In genomic region chr20:9617940-9618339, GRCh38 we compare ENCODE assay signal across 8 cellular contexts.
A peak's percentile ranks its signal among the peaks of the same experiment; 100 is the strongest.
DNase-seq lines count a peak whose midpoint lies in the region; ATAC-seq, FAIRE-seq and TF ChIP-seq lines count a peak whose summit lies in the region.

No MANE protein-coding gene starts in this region.

- peak; percentile 98 for TF ChIP-seq CTCF in A549 (IDR thresholded peaks at IDR 0.05)
- peak; percentile 22 for TF ChIP-seq CTCF in HFF-Myc (IDR thresholded peaks at IDR 0.05; ENCODE audit: low read depth, low read length, missing control alignments)
- TF ChIP-seq CTCF in mammary epithelial cell (conservative IDR thresholded peaks at IDR 0.05 in 1 of 2, IDR thresholded peaks at IDR 0.05 in 1 of 2; ENCODE audit: extremely low read depth in 1 of 2, insufficient read depth in 1 of 2, low read depth in 1 of 2, low read length in 2 of 2), result peak; percentile 47 to 74
- TF ChIP-seq CTCF in neural cell (IDR thresholded peaks at IDR 0.05; ENCODE audit: poor library complexity, severe bottlenecking), result peak; percentile 73

- in situ Hi-C loops in mammary epithelial cell (cut with MboI; ENCODE audit: low sequenced_read_pairs in 2 of 2), result loop anchor here in 1 of 2 donors (25.0 kb wide), 1 partner anchor 294 kb away; no protein-coding TSS in a partner anchor

- peak; percentile 100 for FAIRE-seq in A549 (lab: Jason Lieb, UNC)

- H3K27ac ChIP-seq in A549 (peak overlapping the region; percentile 31 to 71; a peak in 4 of 6 replicates), mammary epithelial cell (ENCODE audit: insufficient read depth, low read depth, low read length) (no peak overlapping the region), neural cell (ENCODE audit: low read length) (no peak overlapping the region)

- BruUV-seq in mammary epithelial cell (replicated peaks; lab: Mats Ljungman, UMichigan), result no TSS peak

- TF ChIP-seq EP300 in A549 (IDR thresholded peaks at IDR 0.05) (no peak), neural cell (conservative IDR thresholded peaks at IDR 0.05; ENCODE audit: poor library complexity, severe bottlenecking) (no peak)

- no peak overlapping the region for H3K9ac ChIP-seq in mammary epithelial cell (ENCODE audit: insufficient read depth, low read length)
- no peak overlapping the region for H3K9ac ChIP-seq in neural cell (ENCODE audit: low read length)

- H3K27me3 ChIP-seq in mammary epithelial cell (ENCODE audit: insufficient read depth, low read length) (peaks cover 2% of the 10 kb centered on the region), neural cell (ENCODE audit: insufficient read depth, low read depth, low read length) (no peaks in the 10 kb centered on the region)

- H2AFZ ChIP-seq in mammary epithelial cell (ENCODE audit: low read depth, low read length) (no peak overlapping the region), neural cell (ENCODE audit: low read depth, low read length) (no peak overlapping the region)

- no peak overlapping the region for H3K27ac Mint-ChIP-seq in stimulated activated naive B cell treated with anti-CD40 and anti-IgM and Interleukin-4, amounts not matched to agents 10 μg/mL and 1 μg/mL and 100 μg/mL, for 72 hours

- CTCF ChIA-PET in A549 (lab: Yijun Ruan, JAX), result interaction anchor here (0.6 to 8.1 kb wide), 120 partner anchors 9 to 1971 kb away, joined by 3 to 104 read pairs (median 5); partner anchors contain the start of genes MKKS and SLX4IP
- CTCF ChIA-PET in mammary epithelial cell (lab: Charles Lee; ENCODE audit: low non-redundant PET), result interaction anchor here (0.5 to 1.0 kb wide), 5 partner anchors 327 to 1422 kb away, joined by 3 to 7 read pairs (median 4); no protein-coding TSS in a partner anchor

- H3K4me3 ChIP-seq in A549, result peak overlapping the region; percentile 39
- no peak overlapping the region for H3K4me3 ChIP-seq in HFF-Myc (replicated peaks; ENCODE audit: low read depth, low read length)
- no peak overlapping the region for H3K4me3 ChIP-seq in mammary epithelial cell (replicated peaks in 1 of 3; ENCODE audit: insufficient read depth in 1 of 3, low read depth in 2 of 3, low read length in 3 of 3)
- H3K4me3 ChIP-seq in neural cell (ENCODE audit: low read length), result no peak overlapping the region

- ATAC-seq in A549 (peak; percentile 92 to 93), HG03439 (IDR thresholded peaks at IDR 0.05; ENCODE audit: unreplicated experiment) (no peak), GM19397 (IDR thresholded peaks at IDR 0.05; ENCODE audit: unreplicated experiment) (no peak)
- ATAC-seq in stimulated activated naive B cell treated with anti-CD40 and anti-IgM and Interleukin-4, amounts not matched to agents 10 μg/mL and 1 μg/mL and 100 μg/mL, for 72 hours (replicated peaks), result no peak

- peaks cover 32 to 43% of the 10 kb centered on the region in 2 donors for H3K27me3 Mint-ChIP-seq in stimulated activated naive B cell treated with anti-CD40 and anti-IgM and Interleukin-4, amounts not matched to agents 10 μg/mL and 1 μg/mL and 100 μg/mL, for 72 hours

- dilution Hi-C loops in mammary epithelial cell (cut with HindIII; ENCODE audit: low sequenced_read_pairs), result loop anchor here (25.0 kb wide), 1 partner anchor 206 kb away; no protein-coding TSS in a partner anchor

- no peak for TF ChIP-seq POLR2A in A549 (IDR thresholded peaks at IDR 0.05; ENCODE audit: low read length)

- 2% methylated on average over 5 of the region's 5 CpGs for WGBS in A549 (ENCODE audit: missing lambda C conversion rate)
- 58% methylated on average over 5 of the region's 5 CpGs for WGBS in mammary epithelial cell (ENCODE audit: low coverage, missing lambda C conversion rate)

- H3K36me3 ChIP-seq in mammary epithelial cell (ENCODE audit: insufficient read depth, low read length), result no peaks in the 10 kb centered on the region
- no peaks in the 10 kb centered on the region for H3K36me3 ChIP-seq in neural cell (ENCODE audit: insufficient read depth, low read length)

- no peaks in the 10 kb centered on the region for H4K20me1 ChIP-seq in mammary epithelial cell (ENCODE audit: insufficient read depth, low read length)
- H4K20me1 ChIP-seq in neural cell (ENCODE audit: insufficient read depth), result no peaks in the 10 kb centered on the region

- H3K4me1 Mint-ChIP-seq in stimulated activated naive B cell treated with anti-CD40 and anti-IgM and Interleukin-4, amounts not matched to agents 10 μg/mL and 1 μg/mL and 100 μg/mL, for 72 hours, result peaks cover 8 to 26% of the 10 kb centered on the region in 2 donors

- H3K4me3 Mint-ChIP-seq in stimulated activated naive B cell treated with anti-CD40 and anti-IgM and Interleukin-4, amounts not matched to agents 10 μg/mL and 1 μg/mL and 100 μg/mL, for 72 hours, result no peak overlapping the region

- intact Hi-C loops in mammary epithelial cell (cut with micrococcal nuclease), result loop anchor here (1.0 to 5.0 kb wide), 8 partner anchors 266 to 1654 kb away; no protein-coding TSS in a partner anchor

- H3K4me1 ChIP-seq in A549 (no peaks in the 10 kb centered on the region), mammary epithelial cell (ENCODE audit: insufficient read depth, low read length) (no peaks in the 10 kb centered on the region)

- TF ChIP-seq RAD21 in A549 (conservative IDR thresholded peaks at IDR 0.05 in 1 of 2, IDR thresholded peaks at IDR 0.05 in 1 of 2) (peak; percentile 98), neural cell (conservative IDR thresholded peaks at IDR 0.05) (peak; percentile 80)

- POLR2A ChIA-PET in A549 (lab: Yijun Ruan, JAX), result interaction anchor here (0.5 to 1.1 kb wide), 7 partner anchors 266 to 1649 kb away, joined by 3 to 6 read pairs (median 3); partner anchors contain the start of genes MKKS and SLX4IP

- H3K9me2 ChIP-seq in neural cell (ENCODE audit: insufficient read depth, low read length), result no peaks in the 10 kb centered on the region

- H3K36me3 Mint-ChIP-seq in stimulated activated naive B cell treated with anti-CD40 and anti-IgM and Interleukin-4, amounts not matched to agents 10 μg/mL and 1 μg/mL and 100 μg/mL, for 72 hours, result no peaks in the 10 kb centered on the region

- H3K9me3 ChIP-seq in A549 (0 out of 3 replicates have a peak, but pooled peaks cover 7% of the 10 kb centered on the region), mammary epithelial cell (replicated peaks; ENCODE audit: insufficient read depth, low read length) (no peaks in the 10 kb centered on the region), neural cell (ENCODE audit: low read length) (peaks cover 3% of the 10 kb centered on the region)

- H3K9me3 Mint-ChIP-seq in stimulated activated naive B cell treated with anti-CD40 and anti-IgM and Interleukin-4, amounts not matched to agents 10 μg/mL and 1 μg/mL and 100 μg/mL, for 72 hours, result peaks cover 3 to 11% of the 10 kb centered on the region in 2 donors

- peak overlapping the region; percentile 82 for H3K4me2 ChIP-seq in A549
- H3K4me2 ChIP-seq in mammary epithelial cell (ENCODE audit: insufficient read depth, low read depth, low read length), result no peak overlapping the region
- H3K4me2 ChIP-seq in neural cell (ENCODE audit: low read length), result no peak overlapping the region

- DNase-seq in A549 (ENCODE audit: low read depth in 1 of 2, low spot score in 1 of 2) (peak; percentile 69 to 89), HFF-Myc (ENCODE audit: extremely low read depth, low read depth) (no peak), NCI-H524 treated with DMSO at 0.1 percent for 48 hours (lab: John Stamatoyannopoulos, UW) (peak; percentile 39), mammary epithelial cell (peak; percentile 25)
- no peak for DNase-seq in stimulated activated naive B cell treated with anti-CD40 and anti-IgM and Interleukin-4, amounts not matched to agents 10 μg/mL and 1 μg/mL and 100 μg/mL, for 72 hours

- no peaks in the 10 kb centered on the region for H3K79me2 ChIP-seq in mammary epithelial cell (ENCODE audit: insufficient read depth, low read length)
- H3K79me2 ChIP-seq in neural cell (replicated peaks; ENCODE audit: insufficient read depth, low read length), result no peaks in the 10 kb centered on the region

- H3F3A ChIP-seq in neural cell (ENCODE audit: insufficient read depth, low read length, poor library complexity, severe bottlenecking), result no peaks in the 10 kb centered on the region

TF ChIP-seq in A549, 52 proteins besides CTCF, POLR2A, EP300 and RAD21 (continues in another document):
- TF ChIP-seq SREBF2 (IDR thresholded peaks at IDR 0.05), result no peak
- peak; percentile 40; the same call in 1 of the 2 replicates for TF ChIP-seq MAX (IDR thresholded peaks at IDR 0.05)
- TF ChIP-seq, protein P1, sequence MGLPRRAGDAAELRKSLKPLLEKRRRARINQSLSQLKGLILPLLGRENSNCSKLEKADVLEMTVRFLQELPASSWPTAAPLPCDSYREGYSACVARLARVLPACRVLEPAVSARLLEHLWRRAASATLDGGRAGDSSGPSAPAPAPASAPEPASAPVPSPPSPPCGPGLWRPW (IDR thresholded peaks at IDR 0.05), result no peak
- no peak for TF ChIP-seq HOXB13 (CRISPR knock-in tag; IDR thresholded peaks at IDR 0.05; ENCODE audit: low read depth)
- peak; percentile 83 for TF ChIP-seq SMC3 (IDR thresholded peaks at IDR 0.05)
- no peak for TF ChIP-seq FOSL2 (IDR thresholded peaks at IDR 0.05)
- peak; percentile 44 for TF ChIP-seq FOSL2 (CRISPR knock-in tag; IDR thresholded peaks at IDR 0.05)
- TF ChIP-seq ZFP36 (IDR thresholded peaks at IDR 0.05; ENCODE audit: borderline replicate concordance, partially characterized antibody), result no peak
- 0 out of 2 replicates have a peak, but pooled peaks have one; percentile 29 for TF ChIP-seq RFX5 (IDR thresholded peaks at IDR 0.05)

TF ChIP-seq in neural cell, 6 proteins besides CTCF, POLR2A, EP300 and RAD21 (continues in another document):
- TF ChIP-seq, protein P2, sequence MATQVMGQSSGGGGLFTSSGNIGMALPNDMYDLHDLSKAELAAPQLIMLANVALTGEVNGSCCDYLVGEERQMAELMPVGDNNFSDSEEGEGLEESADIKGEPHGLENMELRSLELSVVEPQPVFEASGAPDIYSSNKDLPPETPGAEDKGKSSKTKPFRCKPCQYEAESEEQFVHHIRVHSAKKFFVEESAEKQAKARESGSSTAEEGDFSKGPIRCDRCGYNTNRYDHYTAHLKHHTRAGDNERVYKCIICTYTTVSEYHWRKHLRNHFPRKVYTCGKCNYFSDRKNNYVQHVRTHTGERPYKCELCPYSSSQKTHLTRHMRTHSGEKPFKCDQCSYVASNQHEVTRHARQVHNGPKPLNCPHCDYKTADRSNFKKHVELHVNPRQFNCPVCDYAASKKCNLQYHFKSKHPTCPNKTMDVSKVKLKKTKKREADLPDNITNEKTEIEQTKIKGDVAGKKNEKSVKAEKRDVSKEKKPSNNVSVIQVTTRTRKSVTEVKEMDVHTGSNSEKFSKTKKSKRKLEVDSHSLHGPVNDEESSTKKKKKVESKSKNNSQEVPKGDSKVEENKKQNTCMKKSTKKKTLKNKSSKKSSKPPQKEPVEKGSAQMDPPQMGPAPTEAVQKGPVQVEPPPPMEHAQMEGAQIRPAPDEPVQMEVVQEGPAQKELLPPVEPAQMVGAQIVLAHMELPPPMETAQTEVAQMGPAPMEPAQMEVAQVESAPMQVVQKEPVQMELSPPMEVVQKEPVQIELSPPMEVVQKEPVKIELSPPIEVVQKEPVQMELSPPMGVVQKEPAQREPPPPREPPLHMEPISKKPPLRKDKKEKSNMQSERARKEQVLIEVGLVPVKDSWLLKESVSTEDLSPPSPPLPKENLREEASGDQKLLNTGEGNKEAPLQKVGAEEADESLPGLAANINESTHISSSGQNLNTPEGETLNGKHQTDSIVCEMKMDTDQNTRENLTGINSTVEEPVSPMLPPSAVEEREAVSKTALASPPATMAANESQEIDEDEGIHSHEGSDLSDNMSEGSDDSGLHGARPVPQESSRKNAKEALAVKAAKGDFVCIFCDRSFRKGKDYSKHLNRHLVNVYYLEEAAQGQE (IDR thresholded peaks at IDR 0.05; ENCODE audit: borderline replicate concordance), result no peak

Comparison
In these comparisons a context has a peak if more than half of its experiments do, and no peak if none do; other contexts are left out.
1. ATAC-seq: peak in A549 (2 of 2); none in HG03439 (single experiment), stimulated activated naive B cell treated with anti-CD40 and anti-IgM and Interleukin-4, amounts not matched to agents 10 μg/mL and 1 μg/mL and 100 μg/mL, for 72 hours (0 of 2) and GM19397 (single experiment).
2. DNase-seq: peak in A549 (2 of 2), NCI-H524 treated with DMSO at 0.1 percent for 48 hours (single experiment) and mammary epithelial cell (single experiment); none in HFF-Myc (single experiment) and stimulated activated naive B cell treated with anti-CD40 and anti-IgM and Interleukin-4, amounts not matched to agents 10 μg/mL and 1 μg/mL and 100 μg/mL, for 72 hours (single experiment).
3. H3K27ac ChIP-seq: peak in A549 (2 of 2); none in mammary epithelial cell (single experiment) and neural cell (single experiment).
4. CTCF ChIP-seq: peak in every context shown above with its lines; median percentile 98 in A549; 73 in neural cell; 60 in mammary epithelial cell; 22 in HFF-Myc.